ENCODE assay signal across 8 cellular contexts in genomic region chr2:27262379-27263286, GRCh38. TPM values are rescaled to one million over a fixed set of nuclear protein-coding genes. Genes with fewer than 3 reads are reported as not detected.
DNase-seq lines count a peak whose midpoint lies in the region; ATAC-seq and TF ChIP-seq lines count a peak whose summit lies in the region.

TSS of gene SLC30A3 (minus strand) at chr2:27263047. CDS start at chr2:27262906, 141 bp downstream.

- POLR2A ChIA-PET in OCI-LY7 (lab: Charles Lee) = interaction anchor here (0.6 to 1.8 kb wide), 5 partner anchors 12 to 175 kb away, joined by 3 to 4 read pairs (median 3); partner anchors contain the start of gene NRBP1

- no peaks in the 10 kb centered on the region for H3K9me3 Mint-ChIP-seq in activated T-helper 2 cell treated with anti-CD3 and anti-CD28 coated beads, Interferon-gamma antibody, Interleukin-2, Interleukin-4, amounts not matched to agents 10 μg/mL and 5 μg/mL and 100 μg/mL, durations not matched to agents 14 hours and 24 hours and 36 hours

- H3K4me1 Mint-ChIP-seq in activated T-helper 2 cell treated with anti-CD3 and anti-CD28 coated beads, Interferon-gamma antibody, Interleukin-2, Interleukin-4, amounts not matched to agents 10 μg/mL and 5 μg/mL and 100 μg/mL, durations not matched to agents 14 hours and 24 hours and 36 hours (ENCODE audit: low read depth) = peaks cover 18% of the 10 kb centered on the region

- H3K27ac ChIP-seq in OCI-LY7 (ENCODE audit: low read depth, low read length, poor library complexity, severe bottlenecking) (peak within 1 kb of the TSS; percentile 2), ovary (no peak within 1 kb of the TSS), thymus (ENCODE audit: low read depth) (no peak within 1 kb of the TSS)

- WGBS in ovary, 3 donors = 0 to 1% (median 1%) methylated on average over 25 to 96 of the region's 96 CpGs
- 2% methylated on average over 96 of the region's 96 CpGs for WGBS in thymus

- H3K9me3 ChIP-seq in OCI-LY7 (ENCODE audit: low read length) (no peaks in the 10 kb centered on the region), ovary (no peaks in the 10 kb centered on the region), thymus (ENCODE audit: control insufficient read depth) (no peaks in the 10 kb centered on the region)

- peak within 1 kb of the TSS; percentile 90 for H3K4me3 ChIP-seq in OCI-LY7 (ENCODE audit: low read depth, low read length, poor library complexity, severe bottlenecking)
- H3K4me3 ChIP-seq in ovary = peak within 1 kb of the TSS; percentile 29
- peak within 1 kb of the TSS; percentile 54 for H3K4me3 ChIP-seq in thymus (ENCODE audit: low read length)

- TF ChIP-seq CTCF in OCI-LY7 (conservative IDR thresholded peaks at IDR 0.05; ENCODE audit: low read length) (peak; percentile 50), ovary (IDR thresholded peaks at IDR 0.05) (no peak)

- peak within 1 kb of the TSS; percentile 100 for H3K4me2 ChIP-seq in OCI-LY7 (ENCODE audit: low read length)

- H4K20me1 ChIP-seq in OCI-LY7 (ENCODE audit: insufficient read depth, low read length) = no peaks in the 10 kb centered on the region

- TF ChIP-seq EP300 in ovary (IDR thresholded peaks at IDR 0.05) = no peak

- peaks cover 53% of the 10 kb centered on the region for H3K4me1 ChIP-seq in OCI-LY7 (ENCODE audit: insufficient read depth, low read length, poor library complexity, severe bottlenecking)
- H3K4me1 ChIP-seq in ovary (ENCODE audit: insufficient read depth) = peaks cover 9% of the 10 kb centered on the region
- H3K4me1 ChIP-seq in thymus (ENCODE audit: control insufficient read depth, insufficient read depth, low read length) = peaks cover 13% of the 10 kb centered on the region

- peaks cover 43% of the 10 kb centered on the region for H3K27me3 Mint-ChIP-seq in activated T-helper 2 cell treated with anti-CD3 and anti-CD28 coated beads, Interferon-gamma antibody, Interleukin-2, Interleukin-4, amounts not matched to agents 10 μg/mL and 5 μg/mL and 100 μg/mL, durations not matched to agents 14 hours and 24 hours and 36 hours (ENCODE audit: low read depth)

- no peaks in the 10 kb centered on the region for H3K36me3 Mint-ChIP-seq in activated T-helper 2 cell treated with anti-CD3 and anti-CD28 coated beads, Interferon-gamma antibody, Interleukin-2, Interleukin-4, amounts not matched to agents 10 μg/mL and 5 μg/mL and 100 μg/mL, durations not matched to agents 14 hours and 24 hours and 36 hours (ENCODE audit: low read depth)

- no peaks in the 10 kb centered on the region for H3K9me2 ChIP-seq in OCI-LY7 (ENCODE audit: insufficient read depth, low read length)

- no peaks in the 10 kb centered on the region for H3K27me3 ChIP-seq in ovary
- peaks cover 68% of the 10 kb centered on the region for H3K27me3 ChIP-seq in thymus (ENCODE audit: control insufficient read depth, insufficient read depth)

- peak within 1 kb of the TSS; percentile 84 for H3K4me3 Mint-ChIP-seq in activated T-helper 2 cell treated with anti-CD3 and anti-CD28 coated beads, Interferon-gamma antibody, Interleukin-2, Interleukin-4, amounts not matched to agents 10 μg/mL and 5 μg/mL and 100 μg/mL, durations not matched to agents 14 hours and 24 hours and 36 hours (ENCODE audit: low read depth)

- peak; percentile 47 for DNase-seq in A172 (ENCODE audit: low spot score)
- peak; percentile 87 for DNase-seq in OCI-LY7 (ENCODE audit: low spot score)
- peak; percentile 58 for DNase-seq in activated T-helper 2 cell treated with anti-CD3 and anti-CD28 coated beads, Interferon-gamma antibody, Interleukin-2, Interleukin-4, amounts not matched to agents 10 μg/mL and 5 μg/mL and 100 μg/mL, durations not matched to agents 14 hours and 24 hours and 36 hours (ENCODE audit: low spot score)
- DNase-seq in globus pallidus (ENCODE audit: low spot score) = peak; percentile 26
- peak; percentile 37 to 72 (median 59) for DNase-seq in ovary
- no peak for DNase-seq in GOT3 (lab: John Stamatoyannopoulos, UW)

- intact Hi-C loops in OCI-LY7 (cut with micrococcal nuclease; ENCODE audit: unreplicated experiment) (loop anchor here (1.0 kb wide), 1 partner anchor 11 kb away; no protein-coding TSS in a partner anchor), ovary (cut with DNase I) (no loop called here)
- intact Hi-C loops in activated T-helper 2 cell treated with anti-CD3 and anti-CD28 coated beads, Interferon-gamma antibody, Interleukin-2, Interleukin-4, amounts not matched to agents 10 μg/mL and 5 μg/mL and 100 μg/mL, durations not matched to agents 14 hours and 24 hours and 36 hours (cut with micrococcal nuclease) = loop anchor here (5.0 kb wide), 1 partner anchor 40 kb away; no protein-coding TSS in a partner anchor

- ATAC-seq in GM21390 (IDR thresholded peaks at IDR 0.05; ENCODE audit: unreplicated experiment) = peak; percentile 51

- no peak for TF ChIP-seq POLR2A in ovary (IDR thresholded peaks at IDR 0.05)

- H2AFZ ChIP-seq in OCI-LY7 (ENCODE audit: low read length) = peak within 1 kb of the TSS; percentile 84

- BruUV-seq in OCI-LY7 (replicated peaks; lab: Mats Ljungman, UMichigan) = no TSS peak

- peaks cover 12% of the 10 kb centered on the region; the same call in 1 of the 2 replicates for H3K79me2 ChIP-seq in OCI-LY7 (ENCODE audit: insufficient read depth, low read depth, low read length)

- no peak within 1 kb of the TSS for H3K27ac Mint-ChIP-seq in activated T-helper 2 cell treated with anti-CD3 and anti-CD28 coated beads, Interferon-gamma antibody, Interleukin-2, Interleukin-4, amounts not matched to agents 10 μg/mL and 5 μg/mL and 100 μg/mL, durations not matched to agents 14 hours and 24 hours and 36 hours

- peaks cover 12% of the 10 kb centered on the region; the same call in 1 of the 2 replicates for H3K36me3 ChIP-seq in OCI-LY7 (ENCODE audit: insufficient read depth, low read length)
- H3K36me3 ChIP-seq in ovary = no peaks in the 10 kb centered on the region
- no peaks in the 10 kb centered on the region for H3K36me3 ChIP-seq in thymus (ENCODE audit: control insufficient read depth, insufficient read depth)

- CTCF ChIA-PET in OCI-LY7 (lab: Charles Lee; ENCODE audit: unreplicated experiment) = interaction anchor here (1.0 to 1.4 kb wide), 3 partner anchors 11 to 40 kb away, joined by 3 to 4 read pairs (median 3); no protein-coding TSS in a partner anchor

RNA-seq across cellular contexts. Expression of gene SLC30A3, which starts in this region (rescaled TPM):
- 3.2 and 6.5 TPM in 2 replicates for total RNA-seq in A172 (2014; rRNA removed; shearing (Covaris generic))
- total RNA-seq in OCI-LY7 (2014; rRNA removed; shearing (Covaris generic)) = 14.0 and 23.3 TPM in 2 replicates
- total RNA-seq in OCI-LY7 (2022) (61.0 and 71.6 TPM in 2 replicates), ovary (1 to 10 TPM in 1 of 7 donors, under 1 TPM in 3, not detected in 3; 0.23 to 1.1 (median 0.45) TPM)
- 1.7 and 1.9 TPM in 2 replicates for total RNA-seq in activated T-helper 2 cell treated with anti-CD3 and anti-CD28 coated beads, Interferon-gamma antibody, Interleukin-2, Interleukin-4, amounts not matched to agents 10 μg/mL and 5 μg/mL and 100 μg/mL, durations not matched to agents 14 hours and 24 hours and 36 hours
- polyA plus RNA-seq in ovary (under 1 TPM; 0.27 to 0.38 TPM), thymus (0.18 TPM)

Comparison
In these comparisons a context has a peak if more than half of its experiments do, and no peak if none do; other contexts are left out.
1. H3K4me3 ChIP-seq: peak in every context shown above with its lines; median percentile 90 in OCI-LY7; 54 in thymus; 29 in ovary.
2. intact Hi-C loops: an anchor here in OCI-LY7 (1.0 kb wide) and activated T-helper 2 cell treated with anti-CD3 and anti-CD28 coated beads, Interferon-gamma antibody, Interleukin-2, Interleukin-4, amounts not matched to agents 10 μg/mL and 5 μg/mL and 100 μg/mL, durations not matched to agents 14 hours and 24 hours and 36 hours (5.0 kb wide); none called in ovary.